Comparison of ENCODE assay signal across 20 cellular contexts in the genomic region with DNA sequence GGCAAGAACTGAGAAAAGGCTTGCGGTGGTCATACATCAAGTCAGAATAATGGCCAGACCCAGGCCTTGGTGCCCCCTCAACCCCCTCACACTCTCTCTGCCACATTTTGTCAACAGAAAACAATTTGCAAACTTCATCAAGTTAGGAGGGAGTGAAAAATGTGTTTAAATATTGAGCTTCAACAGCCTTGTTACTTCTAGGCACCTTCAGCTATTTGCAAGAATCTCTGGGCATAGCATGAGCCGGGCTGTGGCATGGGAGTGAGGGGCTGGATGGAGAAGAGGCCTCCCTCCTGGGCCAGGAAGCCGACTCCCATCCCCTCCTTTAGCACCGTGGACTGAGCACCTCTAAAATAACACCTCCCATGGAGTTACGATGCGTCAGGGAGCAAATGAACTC.
"Had no signal": no experiment of that assay in that cellular context is flagged by ENCODE, and none has a peak within 500 bp of the region (broad histone marks: within the 10 kb centered on the region; RNA-seq: fewer than 3 reads in every experiment).

No MANE protein-coding gene starts in this region.

- H3K4me3 ChIP-seq: lower lobe of right lung, neural progenitor cell, transverse colon had no signal

- H3K27ac Mint-ChIP-seq: activated CD4-positive, alpha-beta memory T cell treated with anti-CD3 and anti-CD28 coated beads for 36 hours; activated T-cell treated with anti-CD3 and anti-CD28 coated beads, Interleukin-2, amount 50 U/mL, for 72 hours; neural progenitor cell; T-helper 1 cell treated with Interleukin-12 subunit alpha and Interleukin-12 subunit beta and Interleukin-4 antibody, amounts not matched to agents 30 μg/mL and 1 μg/mL, for 36 hours; WTC11 had no signal

- H3K36me3 ChIP-seq: lower lobe of right lung, neural progenitor cell, transverse colon had no signal

- H3K4me1 ChIP-seq: foreskin keratinocyte, lower lobe of right lung, transverse colon had no signal

- H3K27me3 ChIP-seq: neural progenitor cell, transverse colon had no signal

- H3K4me2 ChIP-seq: neural progenitor cell had no signal

- H3K9me3 ChIP-seq: lower lobe of right lung, transverse colon had no signal

- H3K27ac ChIP-seq: foreskin keratinocyte, lower lobe of right lung, neural progenitor cell, transverse colon had no signal

- DNase-seq: activated CD4-positive, alpha-beta memory T cell treated with anti-CD3 and anti-CD28 coated beads for 36 hours; activated CD4-positive, alpha-beta T cell treated with anti-CD3 and anti-CD28 coated beads for 48 hours; activated gamma-delta T cell; activated T-cell treated with anti-CD3 and anti-CD28 coated beads, Interleukin-2, amount 50 U/mL, for 72 hours; central memory CD4-positive, alpha-beta T cell; dermis blood vessel endothelial cell; effector CD8-positive, alpha-beta T cell; erythroblast; foreskin keratinocyte; kidney; lower lobe of right lung; naive thymus-derived CD4-positive, alpha-beta T cell; retina; stimulated activated CD4-positive, alpha-beta T cell treated with anti-CD3 and anti-CD28 coated beads, Interleukin-4, amount 100 ng/mL, for 24 hours; T1000; transverse colon had no signal

- H3K36me3 Mint-ChIP-seq: activated CD4-positive, alpha-beta memory T cell treated with anti-CD3 and anti-CD28 coated beads for 36 hours; activated naive CD4-positive, alpha-beta T cell treated with anti-CD3 and anti-CD28 coated beads, Interleukin-2, amount 50 U/mL, for 72 hours; naive thymus-derived CD4-positive, alpha-beta T cell; neural progenitor cell; WTC11 had no signal

- H3K9ac ChIP-seq: neural progenitor cell had no signal

- H2AFZ ChIP-seq: neural progenitor cell had no signal

- ATAC-seq: foreskin keratinocyte, lower lobe of right lung, WTC11 had no signal

- H3K9me3 Mint-ChIP-seq: activated CD4-positive, alpha-beta memory T cell treated with anti-CD3 and anti-CD28 coated beads for 36 hours; activated naive CD4-positive, alpha-beta T cell treated with anti-CD3 and anti-CD28 coated beads, Interleukin-2, amount 50 U/mL, for 72 hours; activated T-cell treated with anti-CD3 and anti-CD28 coated beads, Interleukin-2, amount 50 U/mL, for 72 hours; T-helper 1 cell treated with Interleukin-12 subunit alpha and Interleukin-12 subunit beta and Interleukin-4 antibody, amounts not matched to agents 30 μg/mL and 1 μg/mL, for 36 hours; WTC11 had no signal

- H3K4me3 Mint-ChIP-seq: activated CD4-positive, alpha-beta memory T cell treated with anti-CD3 and anti-CD28 coated beads for 36 hours; activated T-cell treated with anti-CD3 and anti-CD28 coated beads, Interleukin-2, amount 50 U/mL, for 72 hours; naive thymus-derived CD4-positive, alpha-beta T cell; neural progenitor cell; T-helper 1 cell treated with Interleukin-12 subunit alpha and Interleukin-12 subunit beta and Interleukin-4 antibody, amounts not matched to agents 30 μg/mL and 1 μg/mL, for 36 hours; WTC11 had no signal
